Comparison of ENCODE assay signal across 9 cellular contexts in genomic region chr13:79404985-79405384, GRCh38. TPM values are rescaled to one million over a fixed set of nuclear protein-coding genes. Genes with fewer than 3 reads are reported as not detected.
DNase-seq lines count a peak whose midpoint lies in the region; ATAC-seq and TF ChIP-seq lines count a peak whose summit lies in the region.
"Had no signal": no experiment of that assay in that cellular context is flagged by ENCODE, and none has a peak within 500 bp of the region (broad histone marks: within the 10 kb centered on the region; RNA-seq: fewer than 3 reads in every experiment).

No MANE protein-coding gene starts in this region.

- H2AFZ ChIP-seq in GM23338 = no peak overlapping the region

- ATAC-seq in GM23338 (no peak), mucosa of descending colon (no peak), HG03196 (IDR thresholded peaks at IDR 0.05; ENCODE audit: unreplicated experiment) (no peak), HG03342 (IDR thresholded peaks at IDR 0.05; ENCODE audit: unreplicated experiment) (no peak), GM18517 (IDR thresholded peaks at IDR 0.05; ENCODE audit: unreplicated experiment) (no peak)

- intact Hi-C loops in mucosa of descending colon (cut with DNase I, micrococcal nuclease) = no loop called here

- no peaks in the 10 kb centered on the region for H3K36me3 ChIP-seq in GM23338 (ENCODE audit: insufficient read depth)
- H3K36me3 ChIP-seq in mucosa of descending colon (ENCODE audit: low read depth) = no peaks in the 10 kb centered on the region

- H3K4me1 ChIP-seq in GM23338 (ENCODE audit: insufficient read depth) (peaks cover 42% of the 10 kb centered on the region), mucosa of descending colon (ENCODE audit: low read depth) (peaks cover 42% of the 10 kb centered on the region)

- H3K4me1 Mint-ChIP-seq in GM23338 = peaks cover 39% of the 10 kb centered on the region

- H3K36me3 Mint-ChIP-seq in GM23338 (ENCODE audit: low read depth) = peaks cover 3% of the 10 kb centered on the region; the same call in 2 of the 3 replicates

- POLR2A ChIA-PET in AG04449 (lab: Yijun Ruan, JAX) = no interaction called here

- DNase-seq in AG04449 (ENCODE audit: low read depth, low spot score) (no peak), GM23338 (ENCODE audit: low spot score) (peak; percentile 27), astrocyte of the cerebellum (ENCODE audit: low read depth) (no peak), mucosa of descending colon (no peak), NK-92 (lab: John Stamatoyannopoulos, UW; ENCODE audit: unreplicated experiment) (no peak)

- peaks cover 13% of the 10 kb centered on the region for H4K20me1 ChIP-seq in GM23338 (replicated peaks; ENCODE audit: insufficient read depth)

- no peaks in the 10 kb centered on the region for H3K9me3 Mint-ChIP-seq in GM23338
- H3K9me3 Mint-ChIP-seq: type B pancreatic cell had no signal

- TF ChIP-seq CTCF in AG04449 (IDR thresholded peaks at IDR 0.05; ENCODE audit: insufficient read depth, low read length, missing control alignments) (no peak), GM23338 (conservative IDR thresholded peaks at IDR 0.05; ENCODE audit: low read depth in 2 of 2) (no peak), astrocyte of the cerebellum (IDR thresholded peaks at IDR 0.05; ENCODE audit: low read depth, low read length, missing control alignments) (no peak), mucosa of descending colon (IDR thresholded peaks at IDR 0.05) (no peak)

- no peaks in the 10 kb centered on the region for H3K27me3 Mint-ChIP-seq in GM23338 (ENCODE audit: insufficient read depth, low read depth, poor library complexity)
- H3K27me3 Mint-ChIP-seq: type B pancreatic cell had no signal

- H3F3A ChIP-seq in GM23338 (replicated peaks; ENCODE audit: low read depth) = no peaks in the 10 kb centered on the region

- H3K4me3 ChIP-seq in AG04449 (ENCODE audit: low read depth, low read length) = peak overlapping the region; percentile 94
- peak overlapping the region; percentile 92 for H3K4me3 ChIP-seq in GM23338
- H3K4me3 ChIP-seq in astrocyte of the cerebellum (ENCODE audit: low read depth, low read length) = peak overlapping the region; percentile 85
- peak overlapping the region; percentile 95 for H3K4me3 ChIP-seq in mucosa of descending colon

- no peak overlapping the region for H3K27ac Mint-ChIP-seq in GM23338
- H3K27ac Mint-ChIP-seq: type B pancreatic cell had no signal

- H3K4me3 Mint-ChIP-seq in GM23338 = no peak overlapping the region
- H3K4me3 Mint-ChIP-seq: type B pancreatic cell had no signal

- H3K79me2 ChIP-seq in GM23338 (replicated peaks; ENCODE audit: insufficient read depth) = peaks cover 69% of the 10 kb centered on the region

- H3K9me3 ChIP-seq in mucosa of descending colon = no peaks in the 10 kb centered on the region

- no peaks in the 10 kb centered on the region for H3K9me2 ChIP-seq in GM23338 (ENCODE audit: insufficient read depth)

- no peaks in the 10 kb centered on the region for H3K27me3 ChIP-seq in GM23338 (ENCODE audit: insufficient read depth)

- in situ Hi-C loops in astrocyte of the cerebellum (cut with HindIII; ENCODE audit: low sequenced_read_pairs) = no loop called here

- peak overlapping the region; percentile 98 for H3K27ac ChIP-seq in GM23338 (ENCODE audit: low read depth)

- CTCF ChIA-PET in AG04449 (lab: Yijun Ruan, JAX) = interaction anchor here (1.1 to 3.2 kb wide), 4 partner anchors 15 to 138 kb away, joined by 3 to 20 read pairs (median 11); no protein-coding TSS in a partner anchor

- peak overlapping the region; percentile 85 for H3K4me2 ChIP-seq in GM23338

TF ChIP-seq in GM23338, 12 proteins besides CTCF, POLR2A, EP300 and RAD21:
- TF ChIP-seq REST (IDR thresholded peaks at IDR 0.05; ENCODE audit: unreplicated experiment) (no peak), EZH2 (IDR thresholded peaks at IDR 0.05; ENCODE audit: low read depth, unreplicated experiment) (no peak), STAT1 (IDR thresholded peaks at IDR 0.05; ENCODE audit: unreplicated experiment) (no peak)

RNA-seq across cellular contexts. Expression of gene RBM26, which starts 1.1 kb away (rescaled TPM):
- total RNA-seq in GM23338 (2014; rRNA removed; shearing (Covaris generic)) = 61.4 and 69.3 TPM in 2 replicates
- 36.3 and 46.0 TPM in 2 replicates for polyA plus RNA-seq in GM23338 (2016; fragmentation: Nextera tagmentation; extraction: Ambion mirVana)
- total RNA-seq in mucosa of descending colon = 10 to 100 TPM; 34.0 to 42.8 (median 35.6) TPM
